16 cellular contexts compared by ENCODE assay signal in genomic region chr9:127346584-127346983, GRCh38. TPM values are rescaled to one million over a fixed set of nuclear protein-coding genes. Genes with fewer than 3 reads are reported as not detected.
DNase-seq lines count a peak whose midpoint lies in the region; ATAC-seq, FAIRE-seq and TF ChIP-seq lines count a peak whose summit lies in the region.
"Had no signal": no experiment of that assay in that cellular context is flagged by ENCODE, and none has a peak within 500 bp of the region (broad histone marks: within the 10 kb centered on the region; RNA-seq: fewer than 3 reads in every experiment).

No MANE protein-coding gene starts in this region.

- H3F3A ChIP-seq in Loucy (ENCODE audit: low read depth) = no peaks in the 10 kb centered on the region

- H3K27ac Mint-ChIP-seq in progenitor cell of endocrine pancreas = no peak overlapping the region
- no peak overlapping the region for H3K27ac Mint-ChIP-seq in activated CD8-positive, alpha-beta T cell treated with anti-CD3 and anti-CD28 coated beads, Interleukin-2, amount 10 ng/mL, durations not matched to agents 7 days and 5 days
- H3K27ac Mint-ChIP-seq: dendritic cell treated with granulocyte-macrophage colony-stimulating factor and Interleukin-4, amounts not matched to agents 40 ng/mL and 50 ng/mL, for 4 days; GM23338; naive thymus-derived CD4-positive, alpha-beta T cell had no signal

- DNase-seq in DMS114 treated with DMSO at 0.1 percent for 48 hours (lab: John Stamatoyannopoulos, UW; ENCODE audit: unreplicated experiment) = peak; percentile 4
- no peak for DNase-seq in bronchial epithelial cell (ENCODE audit: low read depth)
- DNase-seq in progenitor cell of endocrine pancreas (ENCODE audit: low spot score, unreplicated experiment) = no peak
- no peak for DNase-seq in activated CD8-positive, alpha-beta T cell treated with anti-CD3 and anti-CD28 coated beads, Interleukin-2, amount 10 ng/mL, durations not matched to agents 7 days and 5 days
- DNase-seq in activated gamma-delta T cell treated with Interleukin-2 at 50 U/mL for 16 hours = no peak
- DNase-seq in SHP77 treated with DMSO at 0.1 percent for 48 hours (lab: John Stamatoyannopoulos, UW) = no peak
- DNase-seq: activated CD4-positive, alpha-beta T cell treated with anti-CD3 and anti-CD28 coated beads for 4 hours; amniotic stem cell; naive thymus-derived CD4-positive, alpha-beta T cell; NCI-H1092; NCI-H510A had no signal

- H3K4me1 ChIP-seq in Loucy (ENCODE audit: insufficient read depth, low read length, poor library complexity, severe bottlenecking) = no peaks in the 10 kb centered on the region

- H3K27me3 ChIP-seq in Loucy (ENCODE audit: insufficient read depth, low read length, poor library complexity, severe bottlenecking) (no peaks in the 10 kb centered on the region), bronchial epithelial cell (ENCODE audit: control insufficient read depth, insufficient read depth, low read length) (no peaks in the 10 kb centered on the region)

- peak; percentile 46 for TF ChIP-seq CTCF in Loucy (conservative IDR thresholded peaks at IDR 0.05; ENCODE audit: low read length)
- peak; percentile 9 for TF ChIP-seq CTCF in bronchial epithelial cell (IDR thresholded peaks at IDR 0.05; ENCODE audit: insufficient read depth, low read length, severe bottlenecking)
- peak; percentile 39 for TF ChIP-seq CTCF in progenitor cell of endocrine pancreas (IDR thresholded peaks at IDR 0.05; ENCODE audit: unreplicated experiment)

- no peaks in the 10 kb centered on the region for H3K9me2 ChIP-seq in Loucy (replicated peaks; ENCODE audit: low read depth, low read length)

- peaks cover 2% of the 10 kb centered on the region for H3K36me3 Mint-ChIP-seq in progenitor cell of endocrine pancreas (ENCODE audit: insufficient read depth)
- no peaks in the 10 kb centered on the region for H3K36me3 Mint-ChIP-seq in activated CD8-positive, alpha-beta T cell treated with anti-CD3 and anti-CD28 coated beads, Interleukin-2, amount 10 ng/mL, durations not matched to agents 7 days and 5 days (ENCODE audit: low read depth)

- H3K9ac ChIP-seq in Loucy (ENCODE audit: low read depth, low read length, poor library complexity, severe bottlenecking) = no peak overlapping the region

- H3K79me2 ChIP-seq in Loucy (ENCODE audit: insufficient read depth, low read length) = no peaks in the 10 kb centered on the region

- no peaks in the 10 kb centered on the region for H3K9me3 ChIP-seq in Loucy (ENCODE audit: insufficient read depth, low read depth, low read length)
- H3K9me3 ChIP-seq: thoracic aorta had no signal

- CTCF ChIA-PET in activated CD8-positive, alpha-beta T cell treated with anti-CD3 and anti-CD28 coated beads, Interleukin-2, amount 10 ng/mL, durations not matched to agents 7 days and 5 days (lab: Charles Lee) = interaction anchor here (1.0 kb wide), 1 partner anchor 132 kb away, joined by 4 read pairs; no protein-coding TSS in a partner anchor

- no peaks in the 10 kb centered on the region for H3K4me1 Mint-ChIP-seq in progenitor cell of endocrine pancreas (ENCODE audit: low read depth)
- H3K4me1 Mint-ChIP-seq in activated CD8-positive, alpha-beta T cell treated with anti-CD3 and anti-CD28 coated beads, Interleukin-2, amount 10 ng/mL, durations not matched to agents 7 days and 5 days (ENCODE audit: low read depth) = no peaks in the 10 kb centered on the region
- H3K4me1 Mint-ChIP-seq: naive thymus-derived CD4-positive, alpha-beta T cell had no signal

- H3K4me3 ChIP-seq in Loucy (ENCODE audit: low read length, poor library complexity, severe bottlenecking) = no peak overlapping the region
- no peak overlapping the region for H3K4me3 ChIP-seq in bronchial epithelial cell (ENCODE audit: low read depth, low read length)
- H3K4me3 ChIP-seq: GM23338, thoracic aorta had no signal

- H3K4me2 ChIP-seq in Loucy (ENCODE audit: low read depth, low read length, poor library complexity, severe bottlenecking) = no peak overlapping the region
- H3K4me2 ChIP-seq: GM23338 had no signal

- no peak for FAIRE-seq in bronchial epithelial cell (lab: Jason Lieb, UNC)
- FAIRE-seq: RCC 7860 had no signal

- H4K20me1 ChIP-seq in Loucy (ENCODE audit: insufficient read depth, low read length, poor library complexity, severe bottlenecking) = no peaks in the 10 kb centered on the region

- ATAC-seq in activated CD8-positive, alpha-beta T cell treated with anti-CD3 and anti-CD28 coated beads, Interleukin-2, amount 10 ng/mL, durations not matched to agents 7 days and 5 days = no peak
- ATAC-seq: GM23338; naive thymus-derived CD4-positive, alpha-beta T cell had no signal

- H3K36me3 ChIP-seq in Loucy (ENCODE audit: insufficient read depth, low read length) = no peaks in the 10 kb centered on the region
- no peaks in the 10 kb centered on the region for H3K36me3 ChIP-seq in bronchial epithelial cell (ENCODE audit: control insufficient read depth, insufficient read depth, low read length)

- POLR2A ChIA-PET in activated CD8-positive, alpha-beta T cell treated with anti-CD3 and anti-CD28 coated beads, Interleukin-2, amount 10 ng/mL, durations not matched to agents 7 days and 5 days (lab: Charles Lee) = no interaction called here

- H3K27me3 Mint-ChIP-seq in progenitor cell of endocrine pancreas = no peaks in the 10 kb centered on the region
- H3K27me3 Mint-ChIP-seq in activated CD8-positive, alpha-beta T cell treated with anti-CD3 and anti-CD28 coated beads, Interleukin-2, amount 10 ng/mL, durations not matched to agents 7 days and 5 days (ENCODE audit: low read depth) = peaks cover 12% of the 10 kb centered on the region
- H3K27me3 Mint-ChIP-seq: dendritic cell treated with granulocyte-macrophage colony-stimulating factor and Interleukin-4, amounts not matched to agents 40 ng/mL and 50 ng/mL, for 4 days had no signal

- no peak overlapping the region for H2AFZ ChIP-seq in Loucy (ENCODE audit: low read length)
- H2AFZ ChIP-seq: GM23338 had no signal

- no peak overlapping the region for H3K4me3 Mint-ChIP-seq in progenitor cell of endocrine pancreas (ENCODE audit: low read depth)
- H3K4me3 Mint-ChIP-seq in activated CD8-positive, alpha-beta T cell treated with anti-CD3 and anti-CD28 coated beads, Interleukin-2, amount 10 ng/mL, durations not matched to agents 7 days and 5 days = no peak overlapping the region
- H3K4me3 Mint-ChIP-seq: dendritic cell treated with granulocyte-macrophage colony-stimulating factor and Interleukin-4, amounts not matched to agents 40 ng/mL and 50 ng/mL, for 4 days; GM23338; naive thymus-derived CD4-positive, alpha-beta T cell had no signal

- H3K9me3 Mint-ChIP-seq in progenitor cell of endocrine pancreas (ENCODE audit: low read depth) = no peaks in the 10 kb centered on the region
- no peaks in the 10 kb centered on the region for H3K9me3 Mint-ChIP-seq in activated CD8-positive, alpha-beta T cell treated with anti-CD3 and anti-CD28 coated beads, Interleukin-2, amount 10 ng/mL, durations not matched to agents 7 days and 5 days (ENCODE audit: insufficient read depth)
- H3K9me3 Mint-ChIP-seq: dendritic cell treated with granulocyte-macrophage colony-stimulating factor and Interleukin-4, amounts not matched to agents 40 ng/mL and 50 ng/mL, for 4 days; GM23338; naive thymus-derived CD4-positive, alpha-beta T cell had no signal

RNA-seq across cellular contexts. Expression of gene SLC2A8, which starts 50.4 kb away (rescaled TPM):
- total RNA-seq in bronchial epithelial cell (4.5 and 7.0 TPM in 2 replicates), progenitor cell of endocrine pancreas (48.0 and 50.7 TPM in 2 replicates)
- total RNA-seq in activated CD8-positive, alpha-beta T cell treated with anti-CD3 and anti-CD28 coated beads, Interleukin-2, amount 10 ng/mL, durations not matched to agents 7 days and 5 days = 1 to 10 TPM; 5.6 to 7.2 TPM
